ENCODE assay signal across 28 cellular contexts in the genomic region with DNA sequence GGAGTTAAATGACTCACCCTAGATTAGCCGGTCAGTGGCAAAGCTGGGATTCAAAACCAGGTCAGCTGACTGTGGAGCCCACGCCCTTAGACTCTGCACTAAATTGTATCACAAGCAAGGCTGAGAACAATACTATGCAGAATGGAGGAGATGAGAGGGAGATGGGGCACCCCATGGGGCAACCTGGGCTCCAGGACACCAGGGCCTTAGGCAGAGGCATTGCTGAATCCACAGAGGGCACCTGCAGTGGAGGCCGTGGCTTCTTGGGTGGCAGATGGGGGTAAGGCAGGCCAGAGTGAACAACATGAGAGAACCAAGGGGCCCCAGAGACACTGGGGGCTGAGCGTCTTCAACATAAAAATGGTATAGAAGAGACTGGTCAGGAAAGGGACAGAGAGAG.
"Had no signal": no experiment of that assay in that cellular context is flagged by ENCODE, and none has a peak within 500 bp of the region (broad histone marks: within the 10 kb centered on the region; RNA-seq: fewer than 3 reads in every experiment).

No MANE protein-coding gene starts in this region.

- DNase-seq: activated CD4-positive, alpha-beta memory T cell treated with anti-CD3 and anti-CD28 coated beads, Interleukin-2, amount 10 ng/mL, durations not matched to agents 7 days and 5 days; activated CD4-positive, alpha-beta T cell treated with anti-CD3 and anti-CD28 coated beads for 36 hours; activated CD4-positive, alpha-beta T cell treated with anti-CD3 and anti-CD28 coated beads, Interleukin-2, amount 50 U/mL, for 1 hour; activated gamma-delta T cell treated with Interleukin-2 at 50 U/mL for 16 hours; activated naive CD4-positive, alpha-beta T cell treated with anti-CD3 and anti-CD28 coated beads, Interleukin-2, amount 10 ng/mL, durations not matched to agents 7 days and 5 days; activated naive CD8-positive, alpha-beta T cell treated with anti-CD3 and anti-CD28 coated beads for 36 hours; activated T-cell treated with anti-CD3 and anti-CD28 coated beads for 4 hours; activated T-cell treated with anti-CD3 and anti-CD28 coated beads, Interleukin-2, amount 50 U/mL, for 48 hours; brain microvascular endothelial cell; Kasumi-1; KBM-7; NCI-H1092; NCI-H1930; NCI-H2171 treated with DMSO at 0.1 percent for 48 hours; NCI-H510A; NCI-H526 treated with DMSO at 0.1 percent for 48 hours; NCI-H82; NK-92 treated with Interleukin-12 subunit alpha and Interleukin-12 subunit beta, amount 100 ng/mL, for 24 hours; OCI-M1; RPMI8226; T-cell; T-helper 2 cell; T1000 had no signal

- H3K36me3 ChIP-seq: brain microvascular endothelial cell had no signal

- H3K4me3 ChIP-seq: SK-N-MC had no signal

- H3K27ac Mint-ChIP-seq: activated CD4-positive, alpha-beta memory T cell treated with anti-CD3 and anti-CD28 coated beads, Interleukin-2, amount 10 ng/mL, durations not matched to agents 7 days and 5 days; activated CD4-positive, alpha-beta T cell treated with anti-CD3 and anti-CD28 coated beads for 36 hours; activated naive CD4-positive, alpha-beta T cell treated with anti-CD3 and anti-CD28 coated beads, Interleukin-2, amount 10 ng/mL, durations not matched to agents 7 days and 5 days; activated naive CD8-positive, alpha-beta T cell treated with anti-CD3 and anti-CD28 coated beads for 36 hours; activated T-helper 17 cell treated with anti-CD3 and anti-CD28 coated beads, Interleukin-2, amount 50 U/mL, for 72 hours; T-cell had no signal

- H3K36me3 Mint-ChIP-seq: activated naive CD4-positive, alpha-beta T cell treated with anti-CD3 and anti-CD28 coated beads, Interleukin-2, amount 10 ng/mL, durations not matched to agents 7 days and 5 days; activated naive CD8-positive, alpha-beta T cell treated with anti-CD3 and anti-CD28 coated beads for 36 hours; T-cell had no signal

- ATAC-seq: activated CD4-positive, alpha-beta T cell treated with anti-CD3 and anti-CD28 coated beads for 36 hours; activated T-helper 17 cell treated with anti-CD3 and anti-CD28 coated beads, Interleukin-2, amount 50 U/mL, for 72 hours; Panc1; Right ventricle myocardium inferior; T-cell had no signal

- H3K27ac ChIP-seq: brain microvascular endothelial cell, SK-N-MC, VCaP had no signal

- H3K4me1 Mint-ChIP-seq: activated CD4-positive, alpha-beta memory T cell treated with anti-CD3 and anti-CD28 coated beads, Interleukin-2, amount 10 ng/mL, durations not matched to agents 7 days and 5 days; activated CD4-positive, alpha-beta T cell treated with anti-CD3 and anti-CD28 coated beads for 36 hours; activated naive CD4-positive, alpha-beta T cell treated with anti-CD3 and anti-CD28 coated beads, Interleukin-2, amount 10 ng/mL, durations not matched to agents 7 days and 5 days; activated naive CD8-positive, alpha-beta T cell treated with anti-CD3 and anti-CD28 coated beads for 36 hours; activated T-helper 17 cell treated with anti-CD3 and anti-CD28 coated beads, Interleukin-2, amount 50 U/mL, for 72 hours; T-cell had no signal

- H3K4me3 Mint-ChIP-seq: activated CD4-positive, alpha-beta memory T cell treated with anti-CD3 and anti-CD28 coated beads, Interleukin-2, amount 10 ng/mL, durations not matched to agents 7 days and 5 days; activated CD4-positive, alpha-beta T cell treated with anti-CD3 and anti-CD28 coated beads for 36 hours; activated naive CD4-positive, alpha-beta T cell treated with anti-CD3 and anti-CD28 coated beads, Interleukin-2, amount 10 ng/mL, durations not matched to agents 7 days and 5 days; activated naive CD8-positive, alpha-beta T cell treated with anti-CD3 and anti-CD28 coated beads for 36 hours; activated T-helper 17 cell treated with anti-CD3 and anti-CD28 coated beads, Interleukin-2, amount 50 U/mL, for 72 hours; T-cell had no signal

- H3K27me3 Mint-ChIP-seq: activated CD4-positive, alpha-beta memory T cell treated with anti-CD3 and anti-CD28 coated beads, Interleukin-2, amount 10 ng/mL, durations not matched to agents 7 days and 5 days; activated naive CD4-positive, alpha-beta T cell treated with anti-CD3 and anti-CD28 coated beads, Interleukin-2, amount 10 ng/mL, durations not matched to agents 7 days and 5 days; activated naive CD8-positive, alpha-beta T cell treated with anti-CD3 and anti-CD28 coated beads for 36 hours had no signal

- H3K27me3 ChIP-seq: brain microvascular endothelial cell had no signal
